ENCODE assay signal across 8 cellular contexts in genomic region chrX:107715331-107716044, GRCh38.
A peak's percentile ranks its signal among the peaks of the same experiment; 100 is the strongest.
DNase-seq lines count a peak whose midpoint lies in the region; ATAC-seq and TF ChIP-seq lines count a peak whose summit lies in the region.

No MANE protein-coding gene starts in this region.

- no peak overlapping the region for H2AFZ ChIP-seq in HCT116 (ENCODE audit: low read depth, low read length, poor library complexity, severe bottlenecking)

- H3K4me3 ChIP-seq in HCT116 (replicated peaks in 1 of 2; ENCODE audit: low read depth in 1 of 2, low read length in 2 of 2) (peak overlapping the region; percentile 65 to 66), fibroblast of villous mesenchyme (ENCODE audit: low read depth, low read length) (peak overlapping the region; percentile 83), psoas muscle (peak overlapping the region; percentile 74)

- BruUV-seq in HCT116 (replicated peaks; lab: Mats Ljungman, UMichigan) = no TSS peak

- no peak for TF ChIP-seq CTCF in HCT116 (IDR thresholded peaks at IDR 0.05 in 2 of 3, conservative IDR thresholded peaks at IDR 0.05 in 1 of 3; ENCODE audit: borderline replicate concordance in 1 of 3, insufficient read depth in 1 of 3, low read depth in 2 of 3, low read length in 2 of 3)
- no peak for TF ChIP-seq CTCF in fibroblast of villous mesenchyme (IDR thresholded peaks at IDR 0.05; ENCODE audit: insufficient read depth, low read depth, low read length)
- no peak for TF ChIP-seq CTCF in psoas muscle (IDR thresholded peaks at IDR 0.05)

- H3K27ac Mint-ChIP-seq in activated CD4-positive, alpha-beta memory T cell treated with anti-CD3 and anti-CD28 coated beads, Interleukin-2, amount 10 ng/mL, durations not matched to agents 7 days and 5 days = peak overlapping the region; percentile 85

- TF ChIP-seq POLR2A in HCT116 (IDR thresholded peaks at IDR 0.05; ENCODE audit: borderline replicate concordance, extremely low read depth, insufficient read depth, insufficient read length) = no peak

- CTCF ChIA-PET in HCT116 (lab: Charles Lee) = interaction anchor here (1.2 kb wide), 1 partner anchor 43 kb away, joined by 3 read pairs; no protein-coding TSS in a partner anchor
- CTCF ChIA-PET in activated CD4-positive, alpha-beta memory T cell treated with anti-CD3 and anti-CD28 coated beads, Interleukin-2, amount 10 ng/mL, durations not matched to agents 7 days and 5 days (lab: Charles Lee) = interaction anchor here (5.0 to 13.5 kb wide), 2 partner anchors 39 to 61 kb away, joined by 37 to 295 read pairs; partner anchors contain the start of genes NCBP2L and TSC22D3

- H3K27ac ChIP-seq in HCT116 (ENCODE audit: low read depth, low read length) = no peak overlapping the region; the same call in 1 of the 2 replicates
- peak overlapping the region; percentile 86 for H3K27ac ChIP-seq in psoas muscle

- H3K4me1 ChIP-seq in HCT116 (ENCODE audit: control insufficient read depth in 1 of 2, insufficient read depth in 2 of 2, low read length in 2 of 2) (peaks cover 19 to 21% of the 10 kb centered on the region in 2 experiments), psoas muscle (peaks cover 36% of the 10 kb centered on the region)

- no peaks in the 10 kb centered on the region for H3K9me3 ChIP-seq in HCT116 (ENCODE audit: control insufficient read depth in 1 of 2, insufficient read depth in 1 of 2, low read depth in 1 of 2, low read length in 2 of 2)
- no peaks in the 10 kb centered on the region for H3K9me3 ChIP-seq in psoas muscle

- no peaks in the 10 kb centered on the region for H4K20me1 ChIP-seq in HCT116 (ENCODE audit: insufficient read depth)

- RAD21 ChIA-PET in HCT116 (lab: Charles Lee; ENCODE audit: low non-redundant PET in 1 of 2, low total read pairs in 2 of 2, uncharacterized antibody in 2 of 2, unreplicated experiment in 2 of 2) = interaction anchor here in 1 of 2 experiments (1.5 kb wide), 1 partner anchor 62 kb away, joined by 3 read pairs; the partner anchor contains the start of gene NCBP2L

- no peaks in the 10 kb centered on the region for H3K79me2 ChIP-seq in HCT116 (ENCODE audit: insufficient read depth, low read length)

- H3K4me3 Mint-ChIP-seq in activated CD4-positive, alpha-beta memory T cell treated with anti-CD3 and anti-CD28 coated beads, Interleukin-2, amount 10 ng/mL, durations not matched to agents 7 days and 5 days = peak overlapping the region; percentile 93

- peaks cover 36% of the 10 kb centered on the region for H3K36me3 Mint-ChIP-seq in activated CD4-positive, alpha-beta memory T cell treated with anti-CD3 and anti-CD28 coated beads, Interleukin-2, amount 10 ng/mL, durations not matched to agents 7 days and 5 days (ENCODE audit: low read depth)

- intact Hi-C loops in HCT116 (cut with micrococcal nuclease) = loop anchor here (10.0 kb wide), 1 partner anchor 59 kb away; the partner anchor contains the start of genes NCBP2L and TSC22D3
- intact Hi-C loops in psoas muscle (cut with DNase I) = loop anchor here in 1 of 2 donors (2.0 kb wide), 1 partner anchor 41 kb away; no protein-coding TSS in a partner anchor

- peak overlapping the region; percentile 82 for H3K4me2 ChIP-seq in HCT116 (ENCODE audit: low read length)

- H3K9ac ChIP-seq in HCT116 (ENCODE audit: low read length) = peak overlapping the region; percentile 64

- peaks cover 67% of the 10 kb centered on the region for H3K4me1 Mint-ChIP-seq in activated CD4-positive, alpha-beta memory T cell treated with anti-CD3 and anti-CD28 coated beads, Interleukin-2, amount 10 ng/mL, durations not matched to agents 7 days and 5 days

- POLR2A ChIA-PET in HCT116 (lab: Charles Lee) = interaction anchor here (0.9 to 1.8 kb wide), 2 partner anchors 11 to 16 kb away, joined by 4 to 7 read pairs; no protein-coding TSS in a partner anchor
- POLR2A ChIA-PET in activated CD4-positive, alpha-beta memory T cell treated with anti-CD3 and anti-CD28 coated beads, Interleukin-2, amount 10 ng/mL, durations not matched to agents 7 days and 5 days (lab: Charles Lee) = interaction anchor here (0.8 to 8.2 kb wide), 10 partner anchors 11 to 376 kb away, joined by 3 to 368 read pairs (median 12); partner anchors contain the start of genes NCBP2L, PRPS1, PSMD10 and TSC22D3

- no peak for TF ChIP-seq RAD21 in HCT116 (IDR thresholded peaks at IDR 0.05; ENCODE audit: low read depth)

- 7 to 31% (median 20%) methylated on average over 13 of the region's 13 CpGs for WGBS in psoas muscle, 3 donors

- no peaks in the 10 kb centered on the region for H3K27me3 Mint-ChIP-seq in activated CD4-positive, alpha-beta memory T cell treated with anti-CD3 and anti-CD28 coated beads, Interleukin-2, amount 10 ng/mL, durations not matched to agents 7 days and 5 days

- DNase-seq in HCT116 (ENCODE audit: low read depth, low spot score) (no peak), fibroblast of villous mesenchyme (ENCODE audit: low read depth) (no peak), psoas muscle (peak in 1 of 2 donors; percentile 47), HPDE6-E6E7 (ENCODE audit: extremely low spot score) (no peak)
- peak; percentile 21 for DNase-seq in activated CD4-positive, alpha-beta memory T cell treated with anti-CD3 and anti-CD28 coated beads, Interleukin-2, amount 10 ng/mL, durations not matched to agents 7 days and 5 days

- H3K36me3 ChIP-seq in HCT116 (ENCODE audit: control insufficient read depth in 1 of 2, insufficient read depth in 2 of 2, low read length in 2 of 2) (no peaks in the 10 kb centered on the region), psoas muscle (ENCODE audit: insufficient read depth in 1 of 2, low read depth in 1 of 2) (peaks cover 5 to 7% of the 10 kb centered on the region in 2 donors)

- no peaks in the 10 kb centered on the region for H3K9me2 ChIP-seq in HCT116 (ENCODE audit: insufficient read depth)

- ATAC-seq in HCT116 = no peak
- no peak for ATAC-seq in psoas muscle
- ATAC-seq in GM19452 (IDR thresholded peaks at IDR 0.05; ENCODE audit: unreplicated experiment) = no peak
- ATAC-seq in HG03139 (IDR thresholded peaks at IDR 0.05; ENCODE audit: unreplicated experiment) = no peak
- ATAC-seq in GM19455 (IDR thresholded peaks at IDR 0.05; ENCODE audit: unreplicated experiment) = no peak

- H3K27me3 ChIP-seq in HCT116 (ENCODE audit: insufficient read depth, low read length) (no peaks in the 10 kb centered on the region), psoas muscle (ENCODE audit: insufficient read depth in 3 of 3, low read length in 2 of 3) (peaks cover 0 to 23% (median 0%) of the 10 kb centered on the region in 3 donors)

- H3K9me3 Mint-ChIP-seq in activated CD4-positive, alpha-beta memory T cell treated with anti-CD3 and anti-CD28 coated beads, Interleukin-2, amount 10 ng/mL, durations not matched to agents 7 days and 5 days = no peaks in the 10 kb centered on the region

TF ChIP-seq in HCT116, 20 proteins besides CTCF, POLR2A, EP300 and RAD21 (continues in another document):
- TF ChIP-seq, protein P1, sequence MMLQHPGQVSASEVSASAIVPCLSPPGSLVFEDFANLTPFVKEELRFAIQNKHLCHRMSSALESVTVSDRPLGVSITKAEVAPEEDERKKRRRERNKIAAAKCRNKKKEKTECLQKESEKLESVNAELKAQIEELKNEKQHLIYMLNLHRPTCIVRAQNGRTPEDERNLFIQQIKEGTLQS (IDR thresholded peaks at IDR 0.05) = no peak
- TF ChIP-seq, protein P2, sequence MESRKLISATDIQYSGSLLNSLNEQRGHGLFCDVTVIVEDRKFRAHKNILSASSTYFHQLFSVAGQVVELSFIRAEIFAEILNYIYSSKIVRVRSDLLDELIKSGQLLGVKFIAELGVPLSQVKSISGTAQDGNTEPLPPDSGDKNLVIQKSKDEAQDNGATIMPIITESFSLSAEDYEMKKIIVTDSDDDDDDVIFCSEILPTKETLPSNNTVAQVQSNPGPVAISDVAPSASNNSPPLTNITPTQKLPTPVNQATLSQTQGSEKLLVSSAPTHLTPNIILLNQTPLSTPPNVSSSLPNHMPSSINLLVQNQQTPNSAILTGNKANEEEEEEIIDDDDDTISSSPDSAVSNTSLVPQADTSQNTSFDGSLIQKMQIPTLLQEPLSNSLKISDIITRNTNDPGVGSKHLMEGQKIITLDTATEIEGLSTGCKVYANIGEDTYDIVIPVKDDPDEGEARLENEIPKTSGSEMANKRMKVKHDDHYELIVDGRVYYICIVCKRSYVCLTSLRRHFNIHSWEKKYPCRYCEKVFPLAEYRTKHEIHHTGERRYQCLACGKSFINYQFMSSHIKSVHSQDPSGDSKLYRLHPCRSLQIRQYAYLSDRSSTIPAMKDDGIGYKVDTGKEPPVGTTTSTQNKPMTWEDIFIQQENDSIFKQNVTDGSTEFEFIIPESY (IDR thresholded peaks at IDR 0.05; ENCODE audit: extremely low read depth, insufficient replicate concordance, low read length) = no peak
- no peak for TF ChIP-seq ELF1 (IDR thresholded peaks at IDR 0.05; ENCODE audit: borderline replicate concordance, low read depth)
- no peak for TF ChIP-seq REST (IDR thresholded peaks at IDR 0.05; ENCODE audit: low read depth)
- no peak for TF ChIP-seq EGR1 (IDR thresholded peaks at IDR 0.05; ENCODE audit: low read depth)
- TF ChIP-seq POLR2AphosphoS5 (IDR thresholded peaks at IDR 0.05; ENCODE audit: low read depth, low read length) = no peak
- no peak for TF ChIP-seq YY1 (IDR thresholded peaks at IDR 0.05; ENCODE audit: extremely low read depth, insufficient replicate concordance, low read depth, low read length)
- no peak for TF ChIP-seq EZH2phosphoT487 (IDR thresholded peaks at IDR 0.05; ENCODE audit: borderline replicate concordance)
